Comparison of ENCODE assay signal across 8 cellular contexts in the genomic region with DNA sequence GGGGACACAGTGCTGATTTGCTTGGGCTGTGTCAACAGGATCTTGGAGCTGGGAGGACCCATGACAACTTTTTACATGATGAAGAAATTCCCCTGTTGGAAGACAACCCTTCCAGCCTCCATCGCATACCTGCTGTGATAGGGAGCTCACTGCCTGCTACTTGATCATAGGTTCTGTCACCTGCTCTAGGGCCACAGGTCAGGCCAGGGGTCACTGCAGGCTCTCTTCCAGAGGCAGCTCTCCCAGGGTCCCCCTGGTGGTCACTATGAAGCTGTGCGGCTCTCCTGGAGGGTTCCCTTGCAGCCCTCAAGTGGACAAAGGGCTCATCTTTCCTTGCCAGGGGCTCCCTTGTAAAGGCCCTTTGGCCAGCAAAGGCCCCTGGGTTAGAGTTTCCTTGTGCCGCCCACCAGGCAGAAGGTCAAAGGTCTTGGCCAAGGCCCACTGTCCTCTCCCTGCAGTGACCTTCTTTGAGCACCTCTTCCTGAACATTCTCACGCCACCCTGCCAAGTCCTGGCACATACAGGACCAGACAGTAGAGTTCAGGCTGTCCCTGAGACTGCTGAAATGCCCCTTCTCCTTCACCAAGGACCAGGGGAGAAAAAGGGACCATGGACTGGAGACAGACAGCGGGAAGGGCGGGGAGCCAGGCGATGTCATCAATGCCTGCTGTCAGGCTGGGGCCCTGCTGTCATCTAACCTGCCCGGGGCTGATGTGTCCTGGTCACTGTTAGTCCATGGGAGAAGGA.
DNase-seq lines count a peak whose midpoint lies in the region; ATAC-seq and TF ChIP-seq lines count a peak whose summit lies in the region.

No MANE protein-coding gene starts in this region.

- DNase-seq in EH (ENCODE audit: low read depth) (peak; percentile 52), HAP-1 (ENCODE audit: low spot score in 2 of 2) (peak; percentile 3 to 56), dermis blood vessel endothelial cell (peak; percentile 63), medulla oblongata (ENCODE audit: extremely low spot score) (peak; percentile 28), dedifferentiated amniotic fluid mesenchymal stem cell (ENCODE audit: extremely low spot score) (no peak)

- H3K9ac ChIP-seq in OCI-LY1 (ENCODE audit: low read length) = no peak overlapping the region

- no peak overlapping the region for H3K27ac ChIP-seq in OCI-LY1 (ENCODE audit: low read depth, low read length, poor library complexity, severe bottlenecking)

- H4K20me1 ChIP-seq in OCI-LY1 (ENCODE audit: insufficient read depth, low read length) = no peaks in the 10 kb centered on the region

- H3K9me3 ChIP-seq in HAP-1 = no peaks in the 10 kb centered on the region
- H3K9me3 ChIP-seq in OCI-LY1 (ENCODE audit: low read length) = no peaks in the 10 kb centered on the region

- no peak for ATAC-seq in HG03097 (IDR thresholded peaks at IDR 0.05; ENCODE audit: low FRiP score, unreplicated experiment)
- no peak for ATAC-seq in HG03039 (IDR thresholded peaks at IDR 0.05; ENCODE audit: unreplicated experiment)

- H3K79me2 ChIP-seq in OCI-LY1 (ENCODE audit: insufficient read depth, low read length) = no peaks in the 10 kb centered on the region

- no peaks in the 10 kb centered on the region for H3F3A ChIP-seq in OCI-LY1 (ENCODE audit: insufficient read depth, low read length)

- H3K4me3 ChIP-seq in HAP-1 (no peak overlapping the region), OCI-LY1 (ENCODE audit: low read depth, low read length, poor library complexity, severe bottlenecking) (no peak overlapping the region)

- no peaks in the 10 kb centered on the region for H3K36me3 ChIP-seq in HAP-1 (replicated peaks)
- H3K36me3 ChIP-seq in OCI-LY1 (ENCODE audit: insufficient read depth, low read length) = no peaks in the 10 kb centered on the region

- H3K27me3 ChIP-seq in HAP-1 (ENCODE audit: low read depth) (no peaks in the 10 kb centered on the region), OCI-LY1 (ENCODE audit: insufficient read depth, low read length) (no peaks in the 10 kb centered on the region)

- peak; percentile 41 for TF ChIP-seq CTCF in OCI-LY1 (IDR thresholded peaks at IDR 0.05; ENCODE audit: low read length)

- in situ Hi-C loops in HAP-1 (cut with MboI; ENCODE audit: low sequenced_read_pairs) = loop anchor here (25.0 kb wide), 1 partner anchor 939 kb away; no protein-coding TSS in a partner anchor

- H2AFZ ChIP-seq in OCI-LY1 (ENCODE audit: low read length) = no peak overlapping the region

- no peaks in the 10 kb centered on the region for H3K4me1 ChIP-seq in HAP-1
- no peaks in the 10 kb centered on the region for H3K4me1 ChIP-seq in OCI-LY1 (ENCODE audit: insufficient read depth, low read length, severe bottlenecking)

- no peak overlapping the region for H3K4me2 ChIP-seq in OCI-LY1 (ENCODE audit: low read length)

- no peaks in the 10 kb centered on the region for H3K9me2 ChIP-seq in OCI-LY1 (ENCODE audit: low read depth, low read length)
